Comparison of ENCODE assay signal across 13 cellular contexts in genomic region chr13:102091231-102091630, GRCh38.
DNase-seq lines count a peak whose midpoint lies in the region; ATAC-seq and TF ChIP-seq lines count a peak whose summit lies in the region.
"Had no signal": no experiment of that assay in that cellular context is flagged by ENCODE, and none has a peak within 500 bp of the region (broad histone marks: within the 10 kb centered on the region; RNA-seq: fewer than 3 reads in every experiment).

No MANE protein-coding gene starts in this region.

- intact Hi-C loops in A673 (cut with micrococcal nuclease; ENCODE audit: unreplicated experiment): no loop called here
- intact Hi-C loops in activated CD4-positive, alpha-beta T cell treated with anti-CD3 and anti-CD28 coated beads for 36 hours (cut with DNase I, micrococcal nuclease): no loop called here

- H3F3A ChIP-seq in GM23338 (replicated peaks; ENCODE audit: low read depth): no peaks in the 10 kb centered on the region

- H3K36me3 ChIP-seq in A673 (ENCODE audit: insufficient read depth, low read length, poor library complexity, severe bottlenecking) (no peaks in the 10 kb centered on the region), GM23338 (ENCODE audit: insufficient read depth) (no peaks in the 10 kb centered on the region)
- H3K36me3 ChIP-seq: BLaER1 treated with 17β-estradiol and CSF1 and Interleukin-3, amounts not matched to agents 10 nM and 100 nM had no signal

- no peak overlapping the region for H3K4me3 Mint-ChIP-seq in GM23338
- no peak overlapping the region for H3K4me3 Mint-ChIP-seq in activated CD4-positive, alpha-beta T cell treated with anti-CD3 and anti-CD28 coated beads for 36 hours
- H3K4me3 Mint-ChIP-seq in natural killer cell treated with Interleukin-12 subunit alpha and Interleukin-12 subunit beta and Interleukin-15 and Interleukin-18, amount 100 ng/mL, for 72 hours: no peak overlapping the region
- H3K4me3 Mint-ChIP-seq: naive thymus-derived CD8-positive, alpha-beta T cell had no signal

- H3K27me3 ChIP-seq in A673 (replicated peaks; ENCODE audit: insufficient read depth, low read depth, low read length, poor library complexity) (no peaks in the 10 kb centered on the region), GM23338 (ENCODE audit: insufficient read depth) (no peaks in the 10 kb centered on the region)
- H3K27me3 ChIP-seq: BLaER1 treated with 17β-estradiol and CSF1 and Interleukin-3, amounts not matched to agents 10 nM and 100 nM had no signal

- POLR2A ChIA-PET in A673 (lab: Charles Lee; ENCODE audit: low non-redundant PET): no interaction called here
- POLR2A ChIA-PET in activated CD4-positive, alpha-beta T cell treated with anti-CD3 and anti-CD28 coated beads for 36 hours (lab: Charles Lee): no interaction called here

- CTCF ChIA-PET in A673 (lab: Charles Lee): interaction anchor here (0.7 to 1.5 kb wide), 5 partner anchors 9 to 464 kb away, joined by 3 read pairs; no protein-coding TSS in a partner anchor
- CTCF ChIA-PET in activated CD4-positive, alpha-beta T cell treated with anti-CD3 and anti-CD28 coated beads for 36 hours (lab: Charles Lee): interaction anchor here (0.8 kb wide), 1 partner anchor 946 kb away, joined by 3 read pairs; no protein-coding TSS in a partner anchor

- no TSS peak for BruUV-seq in A673 (replicated peaks; lab: Mats Ljungman, UMichigan)

- no peaks in the 10 kb centered on the region for H3K9me3 Mint-ChIP-seq in GM23338
- H3K9me3 Mint-ChIP-seq in activated CD4-positive, alpha-beta T cell treated with anti-CD3 and anti-CD28 coated beads for 36 hours (ENCODE audit: low read depth): no peaks in the 10 kb centered on the region
- H3K9me3 Mint-ChIP-seq in natural killer cell treated with Interleukin-12 subunit alpha and Interleukin-12 subunit beta and Interleukin-15 and Interleukin-18, amount 100 ng/mL, for 72 hours: peaks cover 3% of the 10 kb centered on the region
- H3K9me3 Mint-ChIP-seq: naive thymus-derived CD8-positive, alpha-beta T cell had no signal

- no peaks in the 10 kb centered on the region for H3K36me3 Mint-ChIP-seq in GM23338 (ENCODE audit: low read depth)
- H3K36me3 Mint-ChIP-seq in activated CD4-positive, alpha-beta T cell treated with anti-CD3 and anti-CD28 coated beads for 36 hours (ENCODE audit: low read depth): no peaks in the 10 kb centered on the region
- no peaks in the 10 kb centered on the region for H3K36me3 Mint-ChIP-seq in natural killer cell treated with Interleukin-12 subunit alpha and Interleukin-12 subunit beta and Interleukin-15 and Interleukin-18, amount 100 ng/mL, for 72 hours
- H3K36me3 Mint-ChIP-seq: naive thymus-derived CD8-positive, alpha-beta T cell had no signal

- DNase-seq in A673 (ENCODE audit: low spot score): peak; percentile 72
- peak; percentile 90 for DNase-seq in GM23338 (ENCODE audit: low spot score)
- peak; percentile 55 for DNase-seq in SK-N-DZ (ENCODE audit: low spot score)
- DNase-seq in iPS DF 19.7 (ENCODE audit: low read depth, low spot score): peak; percentile 89
- DNase-seq in T1000 (lab: John Stamatoyannopoulos, UW): no peak
- no peak for DNase-seq in activated CD4-positive, alpha-beta T cell treated with anti-CD3 and anti-CD28 coated beads for 36 hours
- no peak for DNase-seq in natural killer cell treated with Interleukin-12 subunit alpha and Interleukin-12 subunit beta and Interleukin-15 and Interleukin-18, amount 100 ng/mL, for 72 hours (ENCODE audit: low spot score)
- no peak for DNase-seq in cortex of kidney (lab: John Stamatoyannopoulos, UW)
- DNase-seq: naive thymus-derived CD8-positive, alpha-beta T cell; NCI-H510A treated with DMSO at 0.1 percent for 48 hours; stimulated activated naive CD4-positive, alpha-beta T cell treated with Interleukin-2 at 50 U/mL for 16 hours; T-helper 9 cell had no signal

- H3K79me2 ChIP-seq in GM23338 (replicated peaks; ENCODE audit: insufficient read depth): no peaks in the 10 kb centered on the region

- no peaks in the 10 kb centered on the region for H3K27me3 Mint-ChIP-seq in GM23338 (ENCODE audit: insufficient read depth, low read depth, poor library complexity)
- peaks cover 2% of the 10 kb centered on the region for H3K27me3 Mint-ChIP-seq in activated CD4-positive, alpha-beta T cell treated with anti-CD3 and anti-CD28 coated beads for 36 hours
- H3K27me3 Mint-ChIP-seq in natural killer cell treated with Interleukin-12 subunit alpha and Interleukin-12 subunit beta and Interleukin-15 and Interleukin-18, amount 100 ng/mL, for 72 hours: no peaks in the 10 kb centered on the region

- H3K27ac ChIP-seq in A673 (ENCODE audit: low read depth, low read length, poor library complexity, severe bottlenecking): no peak overlapping the region
- no peak overlapping the region for H3K27ac ChIP-seq in GM23338 (ENCODE audit: low read depth)
- H3K27ac ChIP-seq: BLaER1 treated with 17β-estradiol and CSF1 and Interleukin-3, amounts not matched to agents 10 nM and 100 nM had no signal

- H4K20me1 ChIP-seq in GM23338 (replicated peaks; ENCODE audit: insufficient read depth): no peaks in the 10 kb centered on the region
- H4K20me1 ChIP-seq: BLaER1 treated with 17β-estradiol and CSF1 and Interleukin-3, amounts not matched to agents 10 nM and 100 nM had no signal

- H3K4me3 ChIP-seq in A673 (ENCODE audit: low read depth, low read length, poor library complexity, severe bottlenecking) (no peak overlapping the region), GM23338 (no peak overlapping the region)
- H3K4me3 ChIP-seq: BLaER1 treated with 17β-estradiol and CSF1 and Interleukin-3, amounts not matched to agents 10 nM and 100 nM had no signal

- peak; percentile 49 for TF ChIP-seq CTCF in A673 (conservative IDR thresholded peaks at IDR 0.05; ENCODE audit: low read depth, low read length)
- peak; percentile 65 for TF ChIP-seq CTCF in GM23338 (conservative IDR thresholded peaks at IDR 0.05; ENCODE audit: low read depth in 2 of 2)

- no peaks in the 10 kb centered on the region for H3K9me3 ChIP-seq in A673 (ENCODE audit: low read depth, low read length, poor library complexity, severe bottlenecking)
- H3K9me3 ChIP-seq: BLaER1 treated with 17β-estradiol and CSF1 and Interleukin-3, amounts not matched to agents 10 nM and 100 nM had no signal

- no peaks in the 10 kb centered on the region for H3K9me2 ChIP-seq in GM23338 (ENCODE audit: insufficient read depth)

- H2AFZ ChIP-seq in GM23338: no peak overlapping the region

- H3K27ac Mint-ChIP-seq in GM23338: no peak overlapping the region
- no peak overlapping the region for H3K27ac Mint-ChIP-seq in activated CD4-positive, alpha-beta T cell treated with anti-CD3 and anti-CD28 coated beads for 36 hours
- no peak overlapping the region for H3K27ac Mint-ChIP-seq in natural killer cell treated with Interleukin-12 subunit alpha and Interleukin-12 subunit beta and Interleukin-15 and Interleukin-18, amount 100 ng/mL, for 72 hours
- H3K27ac Mint-ChIP-seq: naive thymus-derived CD8-positive, alpha-beta T cell had no signal

- peak; percentile 100 for ATAC-seq in GM23338
- no peak for ATAC-seq in activated CD4-positive, alpha-beta T cell treated with anti-CD3 and anti-CD28 coated beads for 36 hours
- no peak for ATAC-seq in natural killer cell treated with Interleukin-12 subunit alpha and Interleukin-12 subunit beta and Interleukin-15 and Interleukin-18, amount 100 ng/mL, for 72 hours
- ATAC-seq: naive thymus-derived CD8-positive, alpha-beta T cell had no signal

- H3K4me1 ChIP-seq in A673 (ENCODE audit: insufficient read depth, low read length, poor library complexity, severe bottlenecking) (peaks cover 6% of the 10 kb centered on the region), GM23338 (ENCODE audit: insufficient read depth) (no peaks in the 10 kb centered on the region)
- H3K4me1 ChIP-seq: BLaER1 treated with 17β-estradiol and CSF1 and Interleukin-3, amounts not matched to agents 10 nM and 100 nM had no signal

- H3K4me2 ChIP-seq in GM23338: no peak overlapping the region
- H3K4me2 ChIP-seq: BLaER1 treated with 17β-estradiol and CSF1 and Interleukin-3, amounts not matched to agents 10 nM and 100 nM had no signal

- H3K4me1 Mint-ChIP-seq in GM23338: 0 out of 3 replicates have a peak, but pooled peaks cover 2% of the 10 kb centered on the region
- H3K4me1 Mint-ChIP-seq in activated CD4-positive, alpha-beta T cell treated with anti-CD3 and anti-CD28 coated beads for 36 hours: no peaks in the 10 kb centered on the region
- no peaks in the 10 kb centered on the region for H3K4me1 Mint-ChIP-seq in natural killer cell treated with Interleukin-12 subunit alpha and Interleukin-12 subunit beta and Interleukin-15 and Interleukin-18, amount 100 ng/mL, for 72 hours (ENCODE audit: low read depth in 2 of 2)
- H3K4me1 Mint-ChIP-seq: naive thymus-derived CD8-positive, alpha-beta T cell had no signal

TF ChIP-seq in GM23338, 12 proteins besides CTCF, POLR2A, EP300 and RAD21 (continues in another document):
- TF ChIP-seq CREB1 (CRISPR knock-in tag; IDR thresholded peaks at IDR 0.05; ENCODE audit: low read depth): peak; percentile 64
- TF ChIP-seq ZNF114 (CRISPR knock-in tag; IDR thresholded peaks at IDR 0.05): 0 out of 2 replicates have a peak, but pooled peaks have one; percentile 27
- no peak for TF ChIP-seq ZNF331 (CRISPR knock-in tag; IDR thresholded peaks at IDR 0.05; ENCODE audit: low read depth)

Comparison
In these comparisons a context has a peak if more than half of its experiments do, and no peak if none do; other contexts are left out.
1. DNase-seq: peak in A673 (single experiment), GM23338 (single experiment), SK-N-DZ (single experiment) and iPS DF 19.7 (single experiment); none in T1000 (single experiment), activated CD4-positive, alpha-beta T cell treated with anti-CD3 and anti-CD28 coated beads for 36 hours (single experiment), natural killer cell treated with Interleukin-12 subunit alpha and Interleukin-12 subunit beta and Interleukin-15 and Interleukin-18, amount 100 ng/mL, for 72 hours (single experiment) and cortex of kidney (single experiment).